Comparison of ENCODE assay signal across 23 cellular contexts in genomic region chr9:92224177-92224576, GRCh38.
"Had no signal": no experiment of that assay in that cellular context is flagged by ENCODE, and none has a peak within 500 bp of the region (broad histone marks: within the 10 kb centered on the region; RNA-seq: fewer than 3 reads in every experiment).

No MANE protein-coding gene starts in this region.

- H3K4me3 Mint-ChIP-seq: activated CD4-positive, alpha-beta T cell treated with anti-CD3 and anti-CD28 coated beads, Interleukin-2, amount 10 ng/mL, durations not matched to agents 7 days and 5 days; activated naive CD8-positive, alpha-beta T cell; dendritic cell treated with granulocyte-macrophage colony-stimulating factor and Interleukin-4, amounts not matched to agents 40 ng/mL and 50 ng/mL, for 4 days; endodermal cell; naive thymus-derived CD4-positive, alpha-beta T cell; neural crest cell had no signal

- ATAC-seq: body of pancreas; left cardiac atrium; left ventricle myocardium superior; naive thymus-derived CD4-positive, alpha-beta T cell; right cardiac atrium had no signal

- H3K4me1 Mint-ChIP-seq: activated CD4-positive, alpha-beta T cell treated with anti-CD3 and anti-CD28 coated beads, Interleukin-2, amount 10 ng/mL, durations not matched to agents 7 days and 5 days; endodermal cell; neural crest cell had no signal

- H3K27ac Mint-ChIP-seq: activated naive CD8-positive, alpha-beta T cell; activated T-helper 2 cell treated with anti-CD3 and anti-CD28 coated beads, Interferon-gamma antibody, Interleukin-2, Interleukin-4, amounts not matched to agents 10 μg/mL and 5 μg/mL and 100 μg/mL, durations not matched to agents 14 hours and 24 hours and 36 hours; dendritic cell treated with granulocyte-macrophage colony-stimulating factor and Interleukin-4, amounts not matched to agents 40 ng/mL and 50 ng/mL, for 4 days; endodermal cell had no signal

- DNase-seq: activated CD4-positive, alpha-beta T cell treated with anti-CD3 and anti-CD28 coated beads, Interleukin-2, amount 10 ng/mL, durations not matched to agents 7 days and 5 days; activated CD4-positive, CD25-positive, alpha-beta regulatory T cell; body of pancreas; endodermal cell; foreskin fibroblast; head of caudate nucleus; hippocampal formation; left cardiac atrium; left ventricle myocardium superior; mammary epithelial cell; naive thymus-derived CD4-positive, alpha-beta T cell; occipital lobe; right cardiac atrium; stimulated activated CD4-positive, alpha-beta T cell treated with anti-CD3 and anti-CD28 coated beads, Interleukin-15, amount 100 ng/mL, for 24 hours; stomach; T-helper 1 cell; thyroid gland; upper lobe of left lung had no signal

- H3K9me3 Mint-ChIP-seq: activated T-helper 2 cell treated with anti-CD3 and anti-CD28 coated beads, Interferon-gamma antibody, Interleukin-2, Interleukin-4, amounts not matched to agents 10 μg/mL and 5 μg/mL and 100 μg/mL, durations not matched to agents 14 hours and 24 hours and 36 hours; neural crest cell had no signal

- H3K27me3 Mint-ChIP-seq: activated CD4-positive, alpha-beta T cell treated with anti-CD3 and anti-CD28 coated beads, Interleukin-2, amount 10 ng/mL, durations not matched to agents 7 days and 5 days; activated naive CD8-positive, alpha-beta T cell; dendritic cell treated with granulocyte-macrophage colony-stimulating factor and Interleukin-4, amounts not matched to agents 40 ng/mL and 50 ng/mL, for 4 days; naive thymus-derived CD4-positive, alpha-beta T cell had no signal

- H3K9me3 ChIP-seq: body of pancreas, stomach, thyroid gland, upper lobe of left lung, vagina had no signal
